16 cellular contexts compared by ENCODE assay signal in the genomic region with DNA sequence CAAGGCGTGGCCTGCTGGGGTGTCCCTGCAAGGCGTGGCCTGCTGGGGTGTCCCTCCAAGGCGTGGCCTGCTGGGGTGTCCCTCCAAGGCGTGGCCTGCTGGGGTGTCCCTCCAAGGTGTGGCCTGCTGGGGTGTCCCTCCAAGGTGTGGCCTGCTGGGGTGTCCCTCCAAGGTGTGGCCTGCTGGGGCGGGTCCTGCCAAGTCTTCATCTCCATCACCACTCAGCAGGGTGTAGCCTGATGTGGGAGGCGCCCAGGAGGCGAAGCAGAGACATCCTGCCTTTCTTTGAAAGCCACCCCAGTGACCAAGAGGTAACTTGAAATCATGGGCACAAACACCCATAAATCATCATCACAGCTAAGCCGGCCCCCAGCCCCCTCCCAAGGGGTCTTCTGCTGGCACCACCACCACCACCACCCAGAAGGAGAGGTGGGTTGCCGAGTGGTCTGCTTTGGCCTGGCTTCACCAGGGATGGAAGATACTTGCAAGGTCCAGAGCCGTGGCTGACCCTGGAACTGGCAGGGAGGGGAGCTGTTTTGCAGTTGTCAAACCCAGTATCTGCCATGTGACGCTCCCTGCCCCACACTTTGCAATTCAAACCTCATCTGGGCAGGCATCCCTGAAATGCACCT.
DNase-seq lines count a peak whose midpoint lies in the region; TF ChIP-seq lines count a peak whose summit lies in the region.
"Had no signal": no experiment of that assay in that cellular context is flagged by ENCODE, and none has a peak within 500 bp of the region (broad histone marks: within the 10 kb centered on the region; RNA-seq: fewer than 3 reads in every experiment).

No MANE protein-coding gene starts in this region.

- no peaks in the 10 kb centered on the region for H3K9me3 ChIP-seq in prostate gland

- no peaks in the 10 kb centered on the region for H3K36me3 ChIP-seq in prostate gland

- H3K4me1 ChIP-seq in prostate gland (replicated peaks), result no peaks in the 10 kb centered on the region

- no peak overlapping the region for H3K27ac ChIP-seq in prostate gland

- no peak overlapping the region for H3K4me3 Mint-ChIP-seq in osteocyte (ENCODE audit: unreplicated experiment)
- H3K4me3 Mint-ChIP-seq in type B pancreatic cell, result no peak overlapping the region
- no peak overlapping the region for H3K4me3 Mint-ChIP-seq in activated T-helper 1 cell treated with anti-CD3 and anti-CD28 coated beads, Interleukin-12 subunit alpha, Interleukin-12 subunit beta, Interleukin-2, Interleukin-4 antibody, amounts not matched to agents 30 ng/mL and 10 ng/mL and 1 ng/mL, durations not matched to agents 14 hours and 24 hours and 36 hours
- H3K4me3 Mint-ChIP-seq: CD4-positive, alpha-beta memory T cell; IgD-negative memory B cell had no signal

- H3K4me1 Mint-ChIP-seq in osteocyte (ENCODE audit: unreplicated experiment) (no peaks in the 10 kb centered on the region), type B pancreatic cell (ENCODE audit: unreplicated experiment) (no peaks in the 10 kb centered on the region)
- H3K4me1 Mint-ChIP-seq in activated T-helper 1 cell treated with anti-CD3 and anti-CD28 coated beads, Interleukin-12 subunit alpha, Interleukin-12 subunit beta, Interleukin-2, Interleukin-4 antibody, amounts not matched to agents 30 ng/mL and 10 ng/mL and 1 ng/mL, durations not matched to agents 14 hours and 24 hours and 36 hours (ENCODE audit: low read depth), result no peaks in the 10 kb centered on the region
- H3K4me1 Mint-ChIP-seq: CD4-positive, alpha-beta memory T cell; IgD-negative memory B cell had no signal

- no peak overlapping the region for H3K27ac Mint-ChIP-seq in osteocyte (ENCODE audit: unreplicated experiment)
- no peak overlapping the region for H3K27ac Mint-ChIP-seq in type B pancreatic cell
- H3K27ac Mint-ChIP-seq in activated T-helper 1 cell treated with anti-CD3 and anti-CD28 coated beads, Interleukin-12 subunit alpha, Interleukin-12 subunit beta, Interleukin-2, Interleukin-4 antibody, amounts not matched to agents 30 ng/mL and 10 ng/mL and 1 ng/mL, durations not matched to agents 14 hours and 24 hours and 36 hours, result no peak overlapping the region
- H3K27ac Mint-ChIP-seq: CD4-positive, alpha-beta memory T cell; IgD-negative memory B cell had no signal

- no peak for TF ChIP-seq POLR2A in prostate gland (IDR thresholded peaks at IDR 0.05)

- H3K4me3 ChIP-seq in prostate gland, result no peak overlapping the region

- TF ChIP-seq CTCF in osteocyte (IDR thresholded peaks at IDR 0.05), result no peak
- TF ChIP-seq CTCF in type B pancreatic cell (conservative IDR thresholded peaks at IDR 0.05), result no peak
- TF ChIP-seq CTCF in prostate gland (IDR thresholded peaks at IDR 0.05), result no peak

- peak; percentile 54 for DNase-seq in activated effector memory CD4-positive, alpha-beta T cell treated with anti-CD3 and anti-CD28 coated beads, Interleukin-2, amount 50 U/mL, for 16 hours
- DNase-seq in activated effector memory CD4-positive, alpha-beta T cell treated with Interleukin-2 at 50 U/mL for 16 hours, result no peak
- DNase-seq in ecto neural progenitor cell (ENCODE audit: low spot score), result peak; percentile 21
- DNase-seq in osteocyte (ENCODE audit: extremely low spot score, unreplicated experiment), result peak; percentile 77
- DNase-seq in type B pancreatic cell (ENCODE audit: extremely low spot score, unreplicated experiment), result peak; percentile 62
- no peak for DNase-seq in activated T-helper 1 cell treated with anti-CD3 and anti-CD28 coated beads, Interleukin-12 subunit alpha, Interleukin-12 subunit beta, Interleukin-2, Interleukin-4 antibody, amounts not matched to agents 30 ng/mL and 10 ng/mL and 1 ng/mL, durations not matched to agents 14 hours and 24 hours and 36 hours (ENCODE audit: low spot score)
- DNase-seq in prostate gland (ENCODE audit: low spot score), result no peak
- DNase-seq in 8988T, result no peak
- DNase-seq: Calu3; CD4-positive, alpha-beta memory T cell; H7; Kasumi-1; NCI-H187; OCI-M1; RPMI8226 had no signal

- 85% methylated on average over 10 of the region's 11 CpGs for WGBS in prostate gland

- H3K27me3 ChIP-seq in prostate gland (replicated peaks; ENCODE audit: insufficient read depth), result no peaks in the 10 kb centered on the region

- intact Hi-C loops in activated T-helper 1 cell treated with anti-CD3 and anti-CD28 coated beads, Interleukin-12 subunit alpha, Interleukin-12 subunit beta, Interleukin-2, Interleukin-4 antibody, amounts not matched to agents 30 ng/mL and 10 ng/mL and 1 ng/mL, durations not matched to agents 14 hours and 24 hours and 36 hours (cut with micrococcal nuclease), result no loop called here
- intact Hi-C loops in prostate gland (cut with DNase I), result no loop called here

- H3K27me3 Mint-ChIP-seq in osteocyte (ENCODE audit: unreplicated experiment) (no peaks in the 10 kb centered on the region), type B pancreatic cell (no peaks in the 10 kb centered on the region)
- no peaks in the 10 kb centered on the region for H3K27me3 Mint-ChIP-seq in activated T-helper 1 cell treated with anti-CD3 and anti-CD28 coated beads, Interleukin-12 subunit alpha, Interleukin-12 subunit beta, Interleukin-2, Interleukin-4 antibody, amounts not matched to agents 30 ng/mL and 10 ng/mL and 1 ng/mL, durations not matched to agents 14 hours and 24 hours and 36 hours (ENCODE audit: insufficient read depth)
- H3K27me3 Mint-ChIP-seq: CD4-positive, alpha-beta memory T cell; IgD-negative memory B cell had no signal

- peaks cover 25% of the 10 kb centered on the region for H3K9me3 Mint-ChIP-seq in osteocyte (ENCODE audit: unreplicated experiment)
- H3K9me3 Mint-ChIP-seq in type B pancreatic cell, result no peaks in the 10 kb centered on the region
- H3K9me3 Mint-ChIP-seq in activated T-helper 1 cell treated with anti-CD3 and anti-CD28 coated beads, Interleukin-12 subunit alpha, Interleukin-12 subunit beta, Interleukin-2, Interleukin-4 antibody, amounts not matched to agents 30 ng/mL and 10 ng/mL and 1 ng/mL, durations not matched to agents 14 hours and 24 hours and 36 hours, result peaks cover 5% of the 10 kb centered on the region

- H3K36me3 Mint-ChIP-seq in osteocyte (ENCODE audit: unreplicated experiment), result peaks cover 4% of the 10 kb centered on the region
- H3K36me3 Mint-ChIP-seq in type B pancreatic cell, result peaks cover 7% of the 10 kb centered on the region
- H3K36me3 Mint-ChIP-seq in activated T-helper 1 cell treated with anti-CD3 and anti-CD28 coated beads, Interleukin-12 subunit alpha, Interleukin-12 subunit beta, Interleukin-2, Interleukin-4 antibody, amounts not matched to agents 30 ng/mL and 10 ng/mL and 1 ng/mL, durations not matched to agents 14 hours and 24 hours and 36 hours (ENCODE audit: low read depth), result no peaks in the 10 kb centered on the region

Comparison
In these comparisons a context has a peak if more than half of its experiments do, and no peak if none do; other contexts are left out.
1. DNase-seq: peak in activated effector memory CD4-positive, alpha-beta T cell treated with anti-CD3 and anti-CD28 coated beads, Interleukin-2, amount 50 U/mL, for 16 hours (single experiment), ecto neural progenitor cell (single experiment), osteocyte (single experiment) and type B pancreatic cell (single experiment); none in activated effector memory CD4-positive, alpha-beta T cell treated with Interleukin-2 at 50 U/mL for 16 hours (single experiment), activated T-helper 1 cell treated with anti-CD3 and anti-CD28 coated beads, Interleukin-12 subunit alpha, Interleukin-12 subunit beta, Interleukin-2, Interleukin-4 antibody, amounts not matched to agents 30 ng/mL and 10 ng/mL and 1 ng/mL, durations not matched to agents 14 hours and 24 hours and 36 hours (single experiment), prostate gland (single experiment) and 8988T (single experiment).